ENCODE assay signal across 19 cellular contexts in the genomic region with DNA sequence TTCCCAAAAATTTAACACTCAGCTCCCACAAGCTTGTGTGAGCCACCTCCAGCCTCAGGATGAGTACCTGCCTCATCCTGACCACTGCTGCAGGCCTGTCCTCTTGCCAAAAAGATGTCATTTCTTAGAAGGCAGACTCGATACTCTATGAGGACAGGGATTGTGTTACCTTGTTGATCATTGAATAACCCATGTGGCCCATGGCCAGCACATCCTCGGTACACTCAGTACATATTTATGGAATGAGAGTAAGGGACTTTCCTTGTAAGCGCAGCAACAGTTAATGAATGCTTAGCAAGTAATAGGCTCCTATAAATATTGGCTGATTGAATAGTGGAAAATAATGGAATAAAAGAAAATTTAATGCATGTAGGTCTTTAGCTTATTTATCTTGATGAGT.
"Had no signal": no experiment of that assay in that cellular context is flagged by ENCODE, and none has a peak within 500 bp of the region (broad histone marks: within the 10 kb centered on the region; RNA-seq: fewer than 3 reads in every experiment).

No MANE protein-coding gene starts in this region.

- H3K27ac ChIP-seq: ascending aorta, colonic mucosa, prostate gland, sigmoid colon, suprapubic skin, VCaP had no signal

- H3K27me3 ChIP-seq: ascending aorta, colonic mucosa, sigmoid colon, suprapubic skin had no signal

- H3K4me3 ChIP-seq: ascending aorta, colonic mucosa, lung, mucosa of descending colon, prostate gland, sigmoid colon, suprapubic skin had no signal

- DNase-seq: activated CD4-positive, alpha-beta memory T cell treated with anti-CD3 and anti-CD28 coated beads for 36 hours; activated naive CD4-positive, alpha-beta T cell treated with Interleukin-2 at 50 U/mL for 16 hours; activated naive CD8-positive, alpha-beta T cell treated with anti-CD3 and anti-CD28 coated beads, Interleukin-2, amount 50 U/mL, for 24 hours; activated T-cell treated with anti-CD3 and anti-CD28 coated beads, Interleukin-2, amount 50 U/mL, for 72 hours; colonic mucosa; hippocampal formation; left colon; mucosa of descending colon; naive thymus-derived CD8-positive, alpha-beta T cell; occipital lobe; sigmoid colon; stimulated activated CD4-positive, alpha-beta T cell treated with anti-CD3 and anti-CD28 coated beads, Interleukin-12 subunit alpha, Interleukin-12 subunit beta, amount 100 ng/mL, for 4 hours; stimulated activated naive CD4-positive, alpha-beta T cell treated with Interleukin-2 at 50 U/mL for 16 hours; T1000 had no signal

- H3K4me1 ChIP-seq: ascending aorta, colonic mucosa, prostate gland, suprapubic skin had no signal

- H3K36me3 ChIP-seq: ascending aorta, colonic mucosa, prostate gland, sigmoid colon, suprapubic skin had no signal

- H3K9me3 ChIP-seq: ascending aorta, colonic mucosa, mucosa of descending colon, prostate gland, sigmoid colon, suprapubic skin had no signal
